ENCODE assay signal across 12 cellular contexts in genomic region chr7:70728873-70729552, GRCh38.
A peak's percentile ranks its signal among the peaks of the same experiment; 100 is the strongest.
DNase-seq lines count a peak whose midpoint lies in the region; ATAC-seq and TF ChIP-seq lines count a peak whose summit lies in the region.
"Had no signal": no experiment of that assay in that cellular context is flagged by ENCODE, and none has a peak within 500 bp of the region (broad histone marks: within the 10 kb centered on the region; RNA-seq: fewer than 3 reads in every experiment).

No MANE protein-coding gene starts in this region.

- H3K9me3 Mint-ChIP-seq in GM23338: peaks cover 7% of the 10 kb centered on the region; the same call in 1 of the 3 replicates

- H3K27me3 ChIP-seq in GM23338 (ENCODE audit: insufficient read depth) (no peaks in the 10 kb centered on the region), hepatocyte (no peaks in the 10 kb centered on the region), adrenal gland (no peaks in the 10 kb centered on the region)

- peak overlapping the region; percentile 32 for H3K27ac Mint-ChIP-seq in GM23338
- H3K27ac Mint-ChIP-seq: IgD-negative memory B cell had no signal

- H3K4me3 ChIP-seq in GM23338 (peak overlapping the region; percentile 20; the same call in 1 of the 2 replicates), hepatocyte (no peak overlapping the region), retinal pigment epithelial cell (ENCODE audit: low read length) (peak overlapping the region; percentile 22), adrenal gland (no peak overlapping the region)

- peak; percentile 94 for ATAC-seq in GM23338

- no peak for TF ChIP-seq POLR2A in adrenal gland (IDR thresholded peaks at IDR 0.05)

- H3K4me3 Mint-ChIP-seq in GM23338: peak overlapping the region; percentile 20

- peaks cover 3% of the 10 kb centered on the region for H3K9me3 ChIP-seq in hepatocyte (ENCODE audit: low read depth)
- no peaks in the 10 kb centered on the region for H3K9me3 ChIP-seq in adrenal gland (replicated peaks in 1 of 3)

- H4K20me1 ChIP-seq in GM23338 (replicated peaks; ENCODE audit: insufficient read depth) (peaks cover 16% of the 10 kb centered on the region; the same call in 1 of the 2 replicates), hepatocyte (ENCODE audit: insufficient read depth, poor library complexity, severe bottlenecking) (peaks cover 66% of the 10 kb centered on the region)

- H3K4me2 ChIP-seq in GM23338 (peak overlapping the region; percentile 69), hepatocyte (no peak overlapping the region)

- TF ChIP-seq CTCF in GM23338 (conservative IDR thresholded peaks at IDR 0.05; ENCODE audit: low read depth in 2 of 2) (no peak), hepatocyte (IDR thresholded peaks at IDR 0.05; ENCODE audit: poor library complexity) (no peak), retinal pigment epithelial cell (conservative IDR thresholded peaks at IDR 0.05; ENCODE audit: low read depth, low read length) (no peak), adrenal gland (IDR thresholded peaks at IDR 0.05) (no peak)

- H3K9me2 ChIP-seq in GM23338 (ENCODE audit: insufficient read depth): peaks cover 6% of the 10 kb centered on the region; the same call in 1 of the 2 replicates
- H3K9me2 ChIP-seq in hepatocyte (replicated peaks; ENCODE audit: insufficient read depth): no peaks in the 10 kb centered on the region

- intact Hi-C loops in adrenal gland (cut with DNase I): no loop called here

- H3K36me3 ChIP-seq in GM23338 (ENCODE audit: insufficient read depth) (no peaks in the 10 kb centered on the region), hepatocyte (replicated peaks; ENCODE audit: insufficient read depth, low read depth) (no peaks in the 10 kb centered on the region), adrenal gland (replicated peaks in 1 of 2) (no peaks in the 10 kb centered on the region)

- H3K79me2 ChIP-seq in GM23338 (replicated peaks; ENCODE audit: insufficient read depth) (peaks cover 93% of the 10 kb centered on the region), hepatocyte (peaks cover 91% of the 10 kb centered on the region)

- H3K4me1 Mint-ChIP-seq in GM23338: peaks cover 65% of the 10 kb centered on the region

- peaks cover 8% of the 10 kb centered on the region for H3K27me3 Mint-ChIP-seq in GM23338 (ENCODE audit: insufficient read depth, low read depth, poor library complexity)
- H3K27me3 Mint-ChIP-seq: IgD-negative memory B cell had no signal

- peaks cover 18% of the 10 kb centered on the region for H3K36me3 Mint-ChIP-seq in GM23338 (ENCODE audit: low read depth)

- H3K27ac ChIP-seq in GM23338 (ENCODE audit: low read depth) (peak overlapping the region; percentile 92), hepatocyte (no peak overlapping the region), adrenal gland (no peak overlapping the region)

- H3F3A ChIP-seq in GM23338 (replicated peaks; ENCODE audit: low read depth): peaks cover 12% of the 10 kb centered on the region

- peak; percentile 94 for DNase-seq in GM23338 (ENCODE audit: low spot score)
- DNase-seq in SW480 (ENCODE audit: low spot score): peak; percentile 75
- DNase-seq in hepatocyte (ENCODE audit: low spot score): peak; percentile 22
- DNase-seq in retinal pigment epithelial cell (ENCODE audit: low read depth): peak; percentile 45
- DNase-seq in NCI-H128 (lab: John Stamatoyannopoulos, UW; ENCODE audit: unreplicated experiment): no peak
- DNase-seq in adrenal gland: no peak
- DNase-seq in pons (ENCODE audit: low spot score): no peak
- DNase-seq in NCI-H1694 (lab: John Stamatoyannopoulos, UW): no peak
- DNase-seq: DMS53; NK-92 treated with Interleukin-12 subunit alpha and Interleukin-12 subunit beta, amount 100 ng/mL, for 24 hours; stimulated activated CD4-positive, alpha-beta T cell treated with anti-CD3 and anti-CD28 coated beads, Interleukin-12 subunit alpha, Interleukin-12 subunit beta, amount 100 ng/mL, for 4 hours had no signal

- H3K4me1 ChIP-seq in GM23338 (ENCODE audit: insufficient read depth) (peaks cover 53% of the 10 kb centered on the region), hepatocyte (ENCODE audit: insufficient read depth) (no peaks in the 10 kb centered on the region), adrenal gland (replicated peaks in 1 of 2) (no peaks in the 10 kb centered on the region)

- no peak overlapping the region for H2AFZ ChIP-seq in GM23338
- H2AFZ ChIP-seq in hepatocyte: no peak overlapping the region

- WGBS in hepatocyte (ENCODE audit: low lambda C conversion rate, missing lambda C conversion rate): 43% methylated on average over 13 of the region's 13 CpGs
- 72 to 86% (median 80%) methylated on average over 13 of the region's 13 CpGs for WGBS in adrenal gland, 4 donors

TF ChIP-seq in GM23338, 12 proteins besides CTCF, POLR2A, EP300 and RAD21 (continues in another document):
- TF ChIP-seq JUNB (IDR thresholded peaks at IDR 0.05; ENCODE audit: unreplicated experiment): no peak
- TF ChIP-seq ZNF114 (CRISPR knock-in tag; IDR thresholded peaks at IDR 0.05): 0 out of 2 replicates have a peak, but pooled peaks have one; percentile 12
- peak; percentile 61 for TF ChIP-seq ZNF462 (CRISPR knock-in tag; IDR thresholded peaks at IDR 0.05)
- TF ChIP-seq STAT1 (IDR thresholded peaks at IDR 0.05; ENCODE audit: unreplicated experiment): no peak
- peak; percentile 34; the same call in 1 of the 2 replicates for TF ChIP-seq NANOG (IDR thresholded peaks at IDR 0.05; ENCODE audit: borderline replicate concordance)
- no peak for TF ChIP-seq CREB1 (CRISPR knock-in tag; IDR thresholded peaks at IDR 0.05; ENCODE audit: low read depth)
- no peak for TF ChIP-seq EZH2 (IDR thresholded peaks at IDR 0.05; ENCODE audit: low read depth, unreplicated experiment)
- no peak for TF ChIP-seq ETS1 (IDR thresholded peaks at IDR 0.05)

Comparison
In these comparisons a context has a peak if more than half of its experiments do, and no peak if none do; other contexts are left out.
1. DNase-seq: peak in GM23338 (single experiment), SW480 (single experiment), hepatocyte (single experiment) and retinal pigment epithelial cell (single experiment); none in NCI-H128 (single experiment), adrenal gland (0 of 7), pons (single experiment) and NCI-H1694 (single experiment).
2. H3K4me3 ChIP-seq: peak in GM23338 (single experiment) and retinal pigment epithelial cell (single experiment); none in hepatocyte (single experiment) and adrenal gland (0 of 4).